In the genomic region with DNA sequence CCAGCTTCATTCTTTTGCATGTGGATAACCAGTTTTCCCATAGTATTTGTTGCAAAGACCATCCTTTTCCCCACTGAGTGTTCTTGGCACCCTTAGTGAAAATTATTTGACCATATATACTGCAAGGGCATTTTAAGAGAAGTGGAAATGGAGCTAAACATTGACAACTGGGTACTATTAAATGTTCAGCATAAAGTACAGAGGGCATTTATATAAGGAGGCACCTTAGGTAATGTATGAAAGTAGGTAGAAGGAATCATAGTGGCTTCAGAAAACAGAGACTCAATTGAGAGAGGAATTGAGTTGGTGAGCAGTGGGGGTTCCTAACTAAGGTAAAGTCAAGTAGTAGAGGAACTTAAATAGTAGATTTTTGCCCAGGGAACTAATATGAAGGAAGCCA, we compare ENCODE assay signal across 34 cellular contexts. TPM values are rescaled to one million over a fixed set of nuclear protein-coding genes. Genes with fewer than 3 reads are reported as not detected.
"Had no signal": no experiment of that assay in that cellular context is flagged by ENCODE, and none has a peak within 500 bp of the region (broad histone marks: within the 10 kb centered on the region; RNA-seq: fewer than 3 reads in every experiment).

No MANE protein-coding gene starts in this region.

- ATAC-seq: activated naive CD4-positive, alpha-beta T cell treated with anti-CD3 and anti-CD28 coated beads, Interleukin-2, amount 50 U/mL, for 72 hours; activated naive CD8-positive, alpha-beta T cell treated with anti-CD3 and anti-CD28 coated beads, Interleukin-2, amount 50 U/mL, for 24 hours; activated T-cell treated with anti-CD3 and anti-CD28 coated beads, Interleukin-2, amount 50 U/mL, for 4 hours; activated T-cell treated with anti-CD3 and anti-CD28 coated beads, Interleukin-2, amount 50 U/mL, for 72 hours; activated T-helper 17 cell treated with anti-CD3 and anti-CD28 coated beads, Interleukin-2, amount 50 U/mL, for 72 hours; body of pancreas had no signal

- H3K36me3 ChIP-seq: adrenal gland, ascending aorta, brain microvascular endothelial cell, breast epithelium, cardiac muscle cell had no signal

- H3K4me1 ChIP-seq: adrenal gland, ascending aorta, body of pancreas, breast epithelium had no signal

- H3K4me3 ChIP-seq: adrenal gland, ascending aorta, body of pancreas, breast epithelium, cardiac muscle cell had no signal

- DNase-seq: activated effector memory CD4-positive, alpha-beta T cell treated with anti-CD3 and anti-CD28 coated beads, Interleukin-2, amount 50 U/mL, for 16 hours; activated effector memory CD4-positive, alpha-beta T cell treated with Interleukin-2 at 50 U/mL for 16 hours; activated gamma-delta T cell; activated gamma-delta T cell treated with Interleukin-2 at 50 U/mL for 16 hours; activated naive CD4-positive, alpha-beta T cell; activated naive CD4-positive, alpha-beta T cell treated with anti-CD3 and anti-CD28 coated beads for 36 hours; activated naive CD4-positive, alpha-beta T cell treated with anti-CD3 and anti-CD28 coated beads, Interleukin-2, amount 10 ng/mL, durations not matched to agents 7 days and 5 days; activated naive CD4-positive, alpha-beta T cell treated with anti-CD3 and anti-CD28 coated beads, Interleukin-2, amount 50 U/mL, for 16 hours; activated naive CD4-positive, alpha-beta T cell treated with Interleukin-2 at 50 U/mL for 16 hours; activated naive CD8-positive, alpha-beta T cell treated with anti-CD3 and anti-CD28 coated beads for 36 hours; activated naive CD8-positive, alpha-beta T cell treated with anti-CD3 and anti-CD28 coated beads, Interleukin-2, amount 10 ng/mL, durations not matched to agents 7 days and 5 days; activated naive CD8-positive, alpha-beta T cell treated with anti-CD3 and anti-CD28 coated beads, Interleukin-2, amount 50 U/mL, for 24 hours; activated T-cell treated with anti-CD3 and anti-CD28 coated beads, Interleukin-2, amount 50 U/mL, for 1 hour; activated T-cell treated with anti-CD3 and anti-CD28 coated beads, Interleukin-2, amount 50 U/mL, for 24 hours; activated T-cell treated with anti-CD3 and anti-CD28 coated beads, Interleukin-2, amount 50 U/mL, for 4 hours; activated T-cell treated with anti-CD3 and anti-CD28 coated beads, Interleukin-2, amount 50 U/mL, for 48 hours; activated T-cell treated with anti-CD3 and anti-CD28 coated beads, Interleukin-2, amount 50 U/mL, for 72 hours; adrenal gland; amniotic stem cell; amygdala; anterior cingulate cortex; aorta; body of pancreas; brain microvascular endothelial cell; caudate nucleus; central memory CD4-positive, alpha-beta T cell; cerebellar nuclear complex had no signal

- H3K9me3 ChIP-seq: adrenal gland, ascending aorta, body of pancreas, breast epithelium had no signal

RNA-seq across cellular contexts. Expression of a gene that starts 34.5 kb away (rescaled TPM):
- total RNA-seq: activated naive CD8-positive, alpha-beta T cell treated with anti-CD3 and anti-CD28 coated beads for 36 hours; activated naive CD8-positive, alpha-beta T cell treated with anti-CD3 and anti-CD28 coated beads, Interleukin-2, amount 10 ng/mL, durations not matched to agents 7 days and 5 days; activated T-cell treated with anti-CD3 and anti-CD28 coated beads, Interleukin-2, amount 50 U/mL, for 4 hours; ascending aorta; body of pancreas; breast epithelium; cardiac muscle cell; cerebellum; chondrocyte had no signal
